ENCODE assay signal across 16 cellular contexts in genomic region chr10:78542536-78542935, GRCh38.
DNase-seq lines count a peak whose midpoint lies in the region; ATAC-seq, FAIRE-seq and TF ChIP-seq lines count a peak whose summit lies in the region.
"Had no signal": no experiment of that assay in that cellular context is flagged by ENCODE, and none has a peak within 500 bp of the region (broad histone marks: within the 10 kb centered on the region; RNA-seq: fewer than 3 reads in every experiment).

No MANE protein-coding gene starts in this region.

- H3K36me3 ChIP-seq in left ventricle myocardium inferior = no peaks in the 10 kb centered on the region
- no peaks in the 10 kb centered on the region for H3K36me3 ChIP-seq in adrenal gland (replicated peaks in 1 of 2)
- H3K36me3 ChIP-seq in muscle layer of colon (ENCODE audit: insufficient read depth, low read length) = no peaks in the 10 kb centered on the region
- H3K36me3 ChIP-seq in tibial nerve = no peaks in the 10 kb centered on the region

- 67 to 87% (median 69%) methylated on average over 6 to 7 of the region's 7 CpGs for WGBS in adrenal gland, 4 donors
- 92% methylated on average over 5 to 7 of the region's 7 CpGs for WGBS in tibial nerve, 2 donors

- no peak overlapping the region for H3K9ac ChIP-seq in muscle layer of colon (ENCODE audit: low read length)

- TF ChIP-seq POLR2A in adrenal gland (IDR thresholded peaks at IDR 0.05) = no peak
- no peak for TF ChIP-seq POLR2A in tibial nerve (IDR thresholded peaks at IDR 0.05)

- H3K4me1 ChIP-seq in left ventricle myocardium inferior (peaks cover 24% of the 10 kb centered on the region), adrenal gland (replicated peaks in 1 of 2) (peaks cover 0 to 27% of the 10 kb centered on the region in 2 donors), muscle layer of colon (ENCODE audit: insufficient read depth, low read length) (peaks cover 38% of the 10 kb centered on the region), tibial nerve (peaks cover 0 to 37% (median 26%) of the 10 kb centered on the region in 4 donors)

- DNase-seq in left ventricle myocardium inferior (no peak), cardiac septum (ENCODE audit: low spot score) (no peak), adrenal gland (no peak), tibial nerve (ENCODE audit: low spot score in 2 of 2) (no peak), frontal cortex (ENCODE audit: low spot score in 2 of 2) (no peak), hypothalamus (lab: John Stamatoyannopoulos, UW) (no peak)
- DNase-seq: AML-193, amygdala, DMS 273 treated with DMSO at 0.1 percent for 48 hours, erythroblast, NCI-H1417, NCI-H226, occipital lobe, SIG-M5 had no signal

- H3K27me3 ChIP-seq in left ventricle myocardium inferior (ENCODE audit: low read depth) (peaks cover 4% of the 10 kb centered on the region), adrenal gland (no peaks in the 10 kb centered on the region), muscle layer of colon (ENCODE audit: control insufficient read depth in 1 of 2, insufficient read depth in 2 of 2, low read length in 2 of 2) (no peaks in the 10 kb centered on the region), tibial nerve (no peaks in the 10 kb centered on the region)

- no peak overlapping the region for H3K4me3 ChIP-seq in left ventricle myocardium inferior
- no peak overlapping the region for H3K4me3 ChIP-seq in adrenal gland
- no peak overlapping the region for H3K4me3 ChIP-seq in muscle layer of colon (ENCODE audit: low read depth in 1 of 2, low read length in 2 of 2)
- H3K4me3 ChIP-seq in tibial nerve = no peak overlapping the region

- H3K9me3 ChIP-seq in left ventricle myocardium inferior (replicated peaks) (no peaks in the 10 kb centered on the region), adrenal gland (replicated peaks in 1 of 3) (no peaks in the 10 kb centered on the region), muscle layer of colon (ENCODE audit: low read length) (no peaks in the 10 kb centered on the region), tibial nerve (no peaks in the 10 kb centered on the region)

- FAIRE-seq in frontal cortex (lab: Jason Lieb, UNC) = no peak

- no peak for ATAC-seq in GM21786 (IDR thresholded peaks at IDR 0.05; ENCODE audit: unreplicated experiment)

- intact Hi-C loops in left ventricle myocardium inferior (cut with micrococcal nuclease) = no loop called here
- intact Hi-C loops in cardiac septum (cut with DNase I) = loop anchor here (10.0 kb wide), 3 partner anchors 92 to 212 kb away; no protein-coding TSS in a partner anchor
- intact Hi-C loops in adrenal gland (cut with DNase I) = no loop called here

- no peak for TF ChIP-seq CTCF in left ventricle myocardium inferior (IDR thresholded peaks at IDR 0.05; ENCODE audit: borderline replicate concordance)
- TF ChIP-seq CTCF in adrenal gland (IDR thresholded peaks at IDR 0.05) = no peak
- no peak for TF ChIP-seq CTCF in tibial nerve (IDR thresholded peaks at IDR 0.05)

- H3K27ac ChIP-seq in left ventricle myocardium inferior (replicated peaks) (peak overlapping the region; percentile 62), adrenal gland (peak overlapping the region in 4 of 5 donors; percentile 3 to 89 (median 32)), muscle layer of colon (ENCODE audit: low read depth, low read length) (peak overlapping the region; percentile 37), tibial nerve (peak overlapping the region in 3 of 4 donors; percentile 9 to 81 (median 77))

- TF ChIP-seq EP300 in tibial nerve (IDR thresholded peaks at IDR 0.05) = no peak
